ENCODE assay signal across 11 cellular contexts in the genomic region with DNA sequence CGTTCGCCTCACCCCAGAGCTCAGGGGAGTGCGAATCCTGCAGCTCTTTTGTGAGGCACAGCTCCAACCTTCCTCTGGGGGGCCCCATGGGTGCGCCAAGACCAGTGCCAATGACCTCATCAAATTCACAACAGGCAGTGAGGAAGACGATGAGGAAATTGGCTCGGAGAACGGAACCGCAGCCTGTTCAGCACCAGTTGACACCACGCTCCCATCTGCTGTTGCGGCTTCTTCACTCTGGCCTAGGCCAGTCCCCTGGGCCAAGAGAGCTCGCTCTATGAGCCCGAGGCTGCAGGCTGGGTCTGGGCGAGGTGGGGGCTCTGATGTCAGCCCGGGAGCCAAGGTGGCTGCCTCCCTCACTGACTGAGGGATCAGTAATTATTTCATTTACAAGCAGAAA. TPM values are rescaled to one million over a fixed set of nuclear protein-coding genes. Genes with fewer than 3 reads are reported as not detected.
DNase-seq lines count a peak whose midpoint lies in the region; ATAC-seq, FAIRE-seq and TF ChIP-seq lines count a peak whose summit lies in the region.
"Had no signal": no experiment of that assay in that cellular context is flagged by ENCODE, and none has a peak within 500 bp of the region (broad histone marks: within the 10 kb centered on the region; RNA-seq: fewer than 3 reads in every experiment).

No MANE protein-coding gene starts in this region.

- peaks cover 5% of the 10 kb centered on the region for H3K27me3 Mint-ChIP-seq in activated naive CD4-positive, alpha-beta T cell treated with anti-CD3 and anti-CD28 coated beads for 36 hours (ENCODE audit: low read depth)

- CTCF ChIA-PET in activated naive CD4-positive, alpha-beta T cell treated with anti-CD3 and anti-CD28 coated beads for 36 hours (lab: Charles Lee): interaction anchor here (0.6 kb wide), 1 partner anchor 41 kb away, joined by 4 read pairs; no protein-coding TSS in a partner anchor

- no peak overlapping the region for H3K27ac Mint-ChIP-seq in activated naive CD4-positive, alpha-beta T cell treated with anti-CD3 and anti-CD28 coated beads for 36 hours

- H3K36me3 Mint-ChIP-seq in activated naive CD4-positive, alpha-beta T cell treated with anti-CD3 and anti-CD28 coated beads for 36 hours (ENCODE audit: low read depth): no peaks in the 10 kb centered on the region

- TF ChIP-seq CTCF in fibroblast of mammary gland (conservative IDR thresholded peaks at IDR 0.05; ENCODE audit: control insufficient read depth, insufficient read depth, low read depth, low read length) (no peak), neural cell (IDR thresholded peaks at IDR 0.05; ENCODE audit: poor library complexity, severe bottlenecking) (no peak), D721Med (IDR thresholded peaks at IDR 0.05; ENCODE audit: insufficient read depth, missing control alignments) (no peak)

- no peak for FAIRE-seq in D721Med (lab: Jason Lieb, UNC)
- FAIRE-seq: islet of Langerhans had no signal

- ATAC-seq in HG02840 (IDR thresholded peaks at IDR 0.05; ENCODE audit: low FRiP score, unreplicated experiment): no peak
- ATAC-seq: PC-3 had no signal

- no peaks in the 10 kb centered on the region for H3K9me3 Mint-ChIP-seq in activated naive CD4-positive, alpha-beta T cell treated with anti-CD3 and anti-CD28 coated beads for 36 hours

- H3K27ac ChIP-seq in neural cell (ENCODE audit: low read length): peak overlapping the region; percentile 99

- peak; percentile 14 for DNase-seq in ELR (ENCODE audit: low read depth)
- peak; percentile 36 for DNase-seq in NOMO-1 treated with dmso at 0.1 percent for 144 hours (lab: John Stamatoyannopoulos, UW; ENCODE audit: unreplicated experiment)
- peak; percentile 63 for DNase-seq in fibroblast of mammary gland (ENCODE audit: low read depth)
- no peak for DNase-seq in activated naive CD4-positive, alpha-beta T cell treated with anti-CD3 and anti-CD28 coated beads for 36 hours
- DNase-seq in D721Med (ENCODE audit: insufficient read length, low spot score): no peak
- DNase-seq in HCEC 1CT: no peak
- DNase-seq: activated gamma-delta T cell treated with Interleukin-2 at 50 U/mL for 16 hours, PC-3 had no signal

- peaks cover 57% of the 10 kb centered on the region for H3K79me2 ChIP-seq in neural cell (replicated peaks; ENCODE audit: insufficient read depth, low read length)

- no peaks in the 10 kb centered on the region for H3K9me2 ChIP-seq in neural cell (ENCODE audit: insufficient read depth, low read length)

- intact Hi-C loops in activated naive CD4-positive, alpha-beta T cell treated with anti-CD3 and anti-CD28 coated beads for 36 hours (cut with micrococcal nuclease): no loop called here

- H3K4me3 Mint-ChIP-seq in activated naive CD4-positive, alpha-beta T cell treated with anti-CD3 and anti-CD28 coated beads for 36 hours: no peak overlapping the region

- no peaks in the 10 kb centered on the region for H3K9me3 ChIP-seq in neural cell (ENCODE audit: low read length)

- no peaks in the 10 kb centered on the region for H4K20me1 ChIP-seq in neural cell (ENCODE audit: insufficient read depth)

- no peaks in the 10 kb centered on the region for H3K27me3 ChIP-seq in neural cell (ENCODE audit: insufficient read depth, low read depth, low read length)

- H3K4me3 ChIP-seq in fibroblast of mammary gland (ENCODE audit: control insufficient read depth, low read depth, low read length): no peak overlapping the region
- H3K4me3 ChIP-seq in neural cell (ENCODE audit: low read length): peak overlapping the region; percentile 83

- H3K4me2 ChIP-seq in neural cell (ENCODE audit: low read length): peak overlapping the region; percentile 88

- peaks cover 4% of the 10 kb centered on the region for H3F3A ChIP-seq in neural cell (ENCODE audit: insufficient read depth, low read length, poor library complexity, severe bottlenecking)

- H2AFZ ChIP-seq in neural cell (ENCODE audit: low read depth, low read length): no peak overlapping the region

- H3K36me3 ChIP-seq in neural cell (ENCODE audit: insufficient read depth, low read length): no peaks in the 10 kb centered on the region

- TF ChIP-seq RAD21 in neural cell (conservative IDR thresholded peaks at IDR 0.05): no peak

- no peak for TF ChIP-seq EP300 in neural cell (conservative IDR thresholded peaks at IDR 0.05; ENCODE audit: poor library complexity, severe bottlenecking)

- H3K9ac ChIP-seq in neural cell (ENCODE audit: low read length): peak overlapping the region; percentile 95

- H3K4me1 Mint-ChIP-seq in activated naive CD4-positive, alpha-beta T cell treated with anti-CD3 and anti-CD28 coated beads for 36 hours (ENCODE audit: low read depth): peaks cover 5% of the 10 kb centered on the region

TF ChIP-seq in neural cell, 6 proteins besides CTCF, POLR2A, EP300 and RAD21:
- TF ChIP-seq, protein P1, sequence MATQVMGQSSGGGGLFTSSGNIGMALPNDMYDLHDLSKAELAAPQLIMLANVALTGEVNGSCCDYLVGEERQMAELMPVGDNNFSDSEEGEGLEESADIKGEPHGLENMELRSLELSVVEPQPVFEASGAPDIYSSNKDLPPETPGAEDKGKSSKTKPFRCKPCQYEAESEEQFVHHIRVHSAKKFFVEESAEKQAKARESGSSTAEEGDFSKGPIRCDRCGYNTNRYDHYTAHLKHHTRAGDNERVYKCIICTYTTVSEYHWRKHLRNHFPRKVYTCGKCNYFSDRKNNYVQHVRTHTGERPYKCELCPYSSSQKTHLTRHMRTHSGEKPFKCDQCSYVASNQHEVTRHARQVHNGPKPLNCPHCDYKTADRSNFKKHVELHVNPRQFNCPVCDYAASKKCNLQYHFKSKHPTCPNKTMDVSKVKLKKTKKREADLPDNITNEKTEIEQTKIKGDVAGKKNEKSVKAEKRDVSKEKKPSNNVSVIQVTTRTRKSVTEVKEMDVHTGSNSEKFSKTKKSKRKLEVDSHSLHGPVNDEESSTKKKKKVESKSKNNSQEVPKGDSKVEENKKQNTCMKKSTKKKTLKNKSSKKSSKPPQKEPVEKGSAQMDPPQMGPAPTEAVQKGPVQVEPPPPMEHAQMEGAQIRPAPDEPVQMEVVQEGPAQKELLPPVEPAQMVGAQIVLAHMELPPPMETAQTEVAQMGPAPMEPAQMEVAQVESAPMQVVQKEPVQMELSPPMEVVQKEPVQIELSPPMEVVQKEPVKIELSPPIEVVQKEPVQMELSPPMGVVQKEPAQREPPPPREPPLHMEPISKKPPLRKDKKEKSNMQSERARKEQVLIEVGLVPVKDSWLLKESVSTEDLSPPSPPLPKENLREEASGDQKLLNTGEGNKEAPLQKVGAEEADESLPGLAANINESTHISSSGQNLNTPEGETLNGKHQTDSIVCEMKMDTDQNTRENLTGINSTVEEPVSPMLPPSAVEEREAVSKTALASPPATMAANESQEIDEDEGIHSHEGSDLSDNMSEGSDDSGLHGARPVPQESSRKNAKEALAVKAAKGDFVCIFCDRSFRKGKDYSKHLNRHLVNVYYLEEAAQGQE (IDR thresholded peaks at IDR 0.05; ENCODE audit: borderline replicate concordance): peak; percentile 47
- no peak for TF ChIP-seq EZH2 (IDR thresholded peaks at IDR 0.05; ENCODE audit: borderline replicate concordance, insufficient read depth, low read length, poor library complexity, severe bottlenecking)

RNA-seq across cellular contexts. Expression of gene PLEKHA6, which starts 2.2 kb away (rescaled TPM):
- 22.6 and 25.5 TPM in 2 replicates for polyA plus RNA-seq in neural cell
- polyA minus RNA-seq in neural cell: 24.3 and 28.7 TPM in 2 replicates
- total RNA-seq in activated naive CD4-positive, alpha-beta T cell treated with anti-CD3 and anti-CD28 coated beads for 36 hours: under 1 TPM; 0.17 to 0.52 TPM

RNA-seq across cellular contexts. Expression of gene PPP1R15B, which starts 54.1 kb away (rescaled TPM):
- polyA plus RNA-seq in neural cell: 30.1 and 31.2 TPM in 2 replicates
- 55.2 and 55.5 TPM in 2 replicates for polyA minus RNA-seq in neural cell
- total RNA-seq in activated naive CD4-positive, alpha-beta T cell treated with anti-CD3 and anti-CD28 coated beads for 36 hours: 10 to 100 TPM; 63.7 to 65.6 TPM

Comparison
In these comparisons a context has a peak if more than half of its experiments do, and no peak if none do; other contexts are left out.
1. DNase-seq: peak in ELR (single experiment), NOMO-1 treated with dmso at 0.1 percent for 144 hours (single experiment) and fibroblast of mammary gland (single experiment); none in activated naive CD4-positive, alpha-beta T cell treated with anti-CD3 and anti-CD28 coated beads for 36 hours (single experiment), D721Med (single experiment) and HCEC 1CT (single experiment).